In the genomic region with DNA sequence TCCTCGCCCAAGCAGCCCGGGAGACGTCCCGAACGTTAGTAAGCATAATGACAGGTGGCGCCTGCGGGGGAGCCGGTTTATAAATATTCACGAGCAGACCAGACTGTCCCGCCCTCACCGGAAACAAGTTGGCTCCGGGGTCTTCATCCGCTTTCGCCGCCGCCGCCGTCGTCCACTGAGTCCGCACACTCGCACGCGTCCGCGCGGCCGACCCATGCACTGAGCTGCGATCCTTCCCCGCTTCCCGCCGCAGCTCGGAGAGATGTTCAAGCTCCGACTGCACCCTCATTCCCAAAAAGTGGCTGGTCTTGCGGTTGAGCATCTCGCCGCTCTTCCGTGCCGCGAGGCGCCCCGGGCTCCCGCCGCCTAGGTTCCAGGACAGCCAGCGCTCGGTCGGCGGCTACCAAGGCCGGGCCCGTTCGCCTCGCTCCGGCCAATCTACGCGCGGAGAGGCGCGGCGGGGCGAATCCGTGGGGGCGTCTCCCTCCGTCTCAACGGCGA, we compare ENCODE assay signal across 1 cellular context.
TF ChIP-seq lines count a peak whose summit lies in the region.

No MANE protein-coding gene starts in this region.

TF ChIP-seq in HepG2, 621 proteins besides CTCF, POLR2A, EP300 and RAD21 (continued from another document):
- TF ChIP-seq, protein P1, sequence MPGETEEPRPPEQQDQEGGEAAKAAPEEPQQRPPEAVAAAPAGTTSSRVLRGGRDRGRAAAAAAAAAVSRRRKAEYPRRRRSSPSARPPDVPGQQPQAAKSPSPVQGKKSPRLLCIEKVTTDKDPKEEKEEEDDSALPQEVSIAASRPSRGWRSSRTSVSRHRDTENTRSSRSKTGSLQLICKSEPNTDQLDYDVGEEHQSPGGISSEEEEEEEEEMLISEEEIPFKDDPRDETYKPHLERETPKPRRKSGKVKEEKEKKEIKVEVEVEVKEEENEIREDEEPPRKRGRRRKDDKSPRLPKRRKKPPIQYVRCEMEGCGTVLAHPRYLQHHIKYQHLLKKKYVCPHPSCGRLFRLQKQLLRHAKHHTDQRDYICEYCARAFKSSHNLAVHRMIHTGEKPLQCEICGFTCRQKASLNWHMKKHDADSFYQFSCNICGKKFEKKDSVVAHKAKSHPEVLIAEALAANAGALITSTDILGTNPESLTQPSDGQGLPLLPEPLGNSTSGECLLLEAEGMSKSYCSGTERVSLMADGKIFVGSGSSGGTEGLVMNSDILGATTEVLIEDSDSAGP (CRISPR knock-in tag; IDR thresholded peaks at IDR 0.05; ENCODE audit: borderline replicate concordance) = peak; percentile 88; the same call in 1 of the 2 replicates
- TF ChIP-seq ZNF256 (CRISPR knock-in tag; conservative IDR thresholded peaks at IDR 0.05) (no peak), CBFB (CRISPR knock-in tag; IDR thresholded peaks at IDR 0.05) (peak; percentile 53; the same call in 1 of the 2 replicates), IKZF4 (CRISPR knock-in tag; IDR thresholded peaks at IDR 0.05; ENCODE audit: borderline replicate concordance, low read depth, not compliant biosample characterization) (peak; percentile 22), ZNF17 (CRISPR knock-in tag; IDR thresholded peaks at IDR 0.05) (peak; percentile 84; the same call in 1 of the 2 replicates), ETV5 (CRISPR knock-in tag; IDR thresholded peaks at IDR 0.05; ENCODE audit: borderline replicate concordance) (peak; percentile 54; the same call in 1 of the 2 replicates), ZNF263 (CRISPR knock-in tag; IDR thresholded peaks at IDR 0.05) (peak; percentile 57; the same call in 1 of the 2 replicates), ZNF749 (CRISPR knock-in tag; IDR thresholded peaks at IDR 0.05; ENCODE audit: borderline replicate concordance) (no peak), GZF1 (CRISPR knock-in tag; IDR thresholded peaks at IDR 0.05) (0 out of 2 replicates have a peak, but pooled peaks have one; percentile 28)
- TF ChIP-seq, protein P2, sequence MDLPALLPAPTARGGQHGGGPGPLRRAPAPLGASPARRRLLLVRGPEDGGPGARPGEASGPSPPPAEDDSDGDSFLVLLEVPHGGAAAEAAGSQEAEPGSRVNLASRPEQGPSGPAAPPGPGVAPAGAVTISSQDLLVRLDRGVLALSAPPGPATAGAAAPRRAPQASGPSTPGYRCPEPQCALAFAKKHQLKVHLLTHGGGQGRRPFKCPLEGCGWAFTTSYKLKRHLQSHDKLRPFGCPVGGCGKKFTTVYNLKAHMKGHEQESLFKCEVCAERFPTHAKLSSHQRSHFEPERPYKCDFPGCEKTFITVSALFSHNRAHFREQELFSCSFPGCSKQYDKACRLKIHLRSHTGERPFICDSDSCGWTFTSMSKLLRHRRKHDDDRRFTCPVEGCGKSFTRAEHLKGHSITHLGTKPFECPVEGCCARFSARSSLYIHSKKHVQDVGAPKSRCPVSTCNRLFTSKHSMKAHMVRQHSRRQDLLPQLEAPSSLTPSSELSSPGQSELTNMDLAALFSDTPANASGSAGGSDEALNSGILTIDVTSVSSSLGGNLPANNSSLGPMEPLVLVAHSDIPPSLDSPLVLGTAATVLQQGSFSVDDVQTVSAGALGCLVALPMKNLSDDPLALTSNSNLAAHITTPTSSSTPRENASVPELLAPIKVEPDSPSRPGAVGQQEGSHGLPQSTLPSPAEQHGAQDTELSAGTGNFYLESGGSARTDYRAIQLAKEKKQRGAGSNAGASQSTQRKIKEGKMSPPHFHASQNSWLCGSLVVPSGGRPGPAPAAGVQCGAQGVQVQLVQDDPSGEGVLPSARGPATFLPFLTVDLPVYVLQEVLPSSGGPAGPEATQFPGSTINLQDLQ (CRISPR knock-in tag; IDR thresholded peaks at IDR 0.05) = no peak
- TF ChIP-seq, protein P3, sequence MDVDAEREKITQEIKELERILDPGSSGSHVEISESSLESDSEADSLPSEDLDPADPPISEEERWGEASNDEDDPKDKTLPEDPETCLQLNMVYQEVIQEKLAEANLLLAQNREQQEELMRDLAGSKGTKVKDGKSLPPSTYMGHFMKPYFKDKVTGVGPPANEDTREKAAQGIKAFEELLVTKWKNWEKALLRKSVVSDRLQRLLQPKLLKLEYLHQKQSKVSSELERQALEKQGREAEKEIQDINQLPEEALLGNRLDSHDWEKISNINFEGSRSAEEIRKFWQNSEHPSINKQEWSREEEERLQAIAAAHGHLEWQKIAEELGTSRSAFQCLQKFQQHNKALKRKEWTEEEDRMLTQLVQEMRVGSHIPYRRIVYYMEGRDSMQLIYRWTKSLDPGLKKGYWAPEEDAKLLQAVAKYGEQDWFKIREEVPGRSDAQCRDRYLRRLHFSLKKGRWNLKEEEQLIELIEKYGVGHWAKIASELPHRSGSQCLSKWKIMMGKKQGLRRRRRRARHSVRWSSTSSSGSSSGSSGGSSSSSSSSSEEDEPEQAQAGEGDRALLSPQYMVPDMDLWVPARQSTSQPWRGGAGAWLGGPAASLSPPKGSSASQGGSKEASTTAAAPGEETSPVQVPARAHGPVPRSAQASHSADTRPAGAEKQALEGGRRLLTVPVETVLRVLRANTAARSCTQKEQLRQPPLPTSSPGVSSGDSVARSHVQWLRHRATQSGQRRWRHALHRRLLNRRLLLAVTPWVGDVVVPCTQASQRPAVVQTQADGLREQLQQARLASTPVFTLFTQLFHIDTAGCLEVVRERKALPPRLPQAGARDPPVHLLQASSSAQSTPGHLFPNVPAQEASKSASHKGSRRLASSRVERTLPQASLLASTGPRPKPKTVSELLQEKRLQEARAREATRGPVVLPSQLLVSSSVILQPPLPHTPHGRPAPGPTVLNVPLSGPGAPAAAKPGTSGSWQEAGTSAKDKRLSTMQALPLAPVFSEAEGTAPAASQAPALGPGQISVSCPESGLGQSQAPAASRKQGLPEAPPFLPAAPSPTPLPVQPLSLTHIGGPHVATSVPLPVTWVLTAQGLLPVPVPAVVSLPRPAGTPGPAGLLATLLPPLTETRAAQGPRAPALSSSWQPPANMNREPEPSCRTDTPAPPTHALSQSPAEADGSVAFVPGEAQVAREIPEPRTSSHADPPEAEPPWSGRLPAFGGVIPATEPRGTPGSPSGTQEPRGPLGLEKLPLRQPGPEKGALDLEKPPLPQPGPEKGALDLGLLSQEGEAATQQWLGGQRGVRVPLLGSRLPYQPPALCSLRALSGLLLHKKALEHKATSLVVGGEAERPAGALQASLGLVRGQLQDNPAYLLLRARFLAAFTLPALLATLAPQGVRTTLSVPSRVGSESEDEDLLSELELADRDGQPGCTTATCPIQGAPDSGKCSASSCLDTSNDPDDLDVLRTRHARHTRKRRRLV (CRISPR knock-in tag; IDR thresholded peaks at IDR 0.05) = no peak; the same call in 1 of the 2 replicates
- TF ChIP-seq, protein P4, sequence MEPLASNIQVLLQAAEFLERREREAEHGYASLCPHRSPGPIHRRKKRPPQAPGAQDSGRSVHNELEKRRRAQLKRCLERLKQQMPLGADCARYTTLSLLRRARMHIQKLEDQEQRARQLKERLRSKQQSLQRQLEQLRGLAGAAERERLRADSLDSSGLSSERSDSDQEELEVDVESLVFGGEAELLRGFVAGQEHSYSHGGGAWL (CRISPR knock-in tag; IDR thresholded peaks at IDR 0.05) = 0 out of 2 replicates have a peak, but pooled peaks have one; percentile 17
